In genomic region chr11:12748561-12748960, GRCh38 we compare ENCODE assay signal across 24 cellular contexts.
DNase-seq lines count a peak whose midpoint lies in the region; ATAC-seq, FAIRE-seq and TF ChIP-seq lines count a peak whose summit lies in the region.
"Had no signal": no experiment of that assay in that cellular context is flagged by ENCODE, and none has a peak within 500 bp of the region (broad histone marks: within the 10 kb centered on the region; RNA-seq: fewer than 3 reads in every experiment).

No MANE protein-coding gene starts in this region.

- H3K23ac ChIP-seq in H1 (ENCODE audit: insufficient read length): no peak overlapping the region

- H3K9ac ChIP-seq in H1 (replicated peaks in 1 of 4; ENCODE audit: extremely low read depth in 1 of 4, low read depth in 3 of 4, low read length in 3 of 4): no peak overlapping the region

- CTCF ChIA-PET in Caco-2 (lab: Charles Lee) (no interaction called here), H1 (lab: Charles Lee; ENCODE audit: partially characterized antibody) (interaction anchor here (1.1 to 1.8 kb wide), 3 partner anchors 12 to 140 kb away, joined by 3 to 4 read pairs (median 3); no protein-coding TSS in a partner anchor)

- H3K79me2 ChIP-seq in H1 (ENCODE audit: control insufficient read depth in 1 of 2, insufficient read depth in 2 of 2, low read length in 2 of 2): peaks cover 0 to 89% of the 10 kb centered on the region in 2 experiments

- no peak for TF ChIP-seq POLR2A in H1 (IDR thresholded peaks at IDR 0.05; ENCODE audit: control extremely low read depth in 1 of 2, low read depth in 2 of 2, low read length in 2 of 2)
- TF ChIP-seq POLR2A in gastrocnemius medialis (IDR thresholded peaks at IDR 0.05): no peak
- TF ChIP-seq POLR2A in lower leg skin (IDR thresholded peaks at IDR 0.05): no peak

- peak overlapping the region in 1 of 2 experiments; percentile 40; a peak in 1 of 4 replicates for H3K4me2 ChIP-seq in H1 (ENCODE audit: insufficient read depth in 1 of 2, low read depth in 2 of 2, low read length in 2 of 2)

- H4K20me1 ChIP-seq in H1 (replicated peaks in 1 of 2; ENCODE audit: control insufficient read depth in 1 of 2, insufficient read depth in 2 of 2, low read length in 2 of 2): peaks cover 3 to 26% of the 10 kb centered on the region in 2 experiments

- no peak overlapping the region for H3K18ac ChIP-seq in H1 (ENCODE audit: extremely low read depth, low read length)

- H4K91ac ChIP-seq in H1 (replicated peaks; ENCODE audit: insufficient read length, low read length): peak overlapping the region; percentile 18

- H3K9me3 ChIP-seq in Caco-2 (no peaks in the 10 kb centered on the region), H1 (ENCODE audit: insufficient read depth in 2 of 2, low read depth in 1 of 2, low read length in 1 of 2) (no peaks in the 10 kb centered on the region), gastrocnemius medialis (no peaks in the 10 kb centered on the region)
- H3K9me3 ChIP-seq: SJSA1 had no signal

- no peak overlapping the region for H3K4ac ChIP-seq in H1 (replicated peaks; ENCODE audit: insufficient read length, low read depth, low read length)

- H3K4me3 ChIP-seq in Caco-2 (ENCODE audit: low read depth, low read length): no peak overlapping the region
- H3K4me3 ChIP-seq in H1 (ENCODE audit: extremely low read depth in 1 of 4, insufficient read depth in 2 of 4, low read depth in 3 of 4, low read length in 4 of 4): no peak overlapping the region
- no peak overlapping the region for H3K4me3 ChIP-seq in gastrocnemius medialis
- no peak overlapping the region for H3K4me3 ChIP-seq in lower leg skin (ENCODE audit: low read depth, poor library complexity, severe bottlenecking)
- H3K4me3 ChIP-seq: SJSA1 had no signal

- H2BK20ac ChIP-seq in H1 (ENCODE audit: low read length): no peak overlapping the region

- H4K8ac ChIP-seq in H1 (ENCODE audit: extremely low read depth, insufficient read depth, low read length): no peak overlapping the region

- DNase-seq in Caco-2 (no peak), H1 (ENCODE audit: low read depth in 1 of 2, low spot score in 2 of 2) (no peak), neural crest cell (ENCODE audit: low read depth, low spot score) (no peak), gastrocnemius medialis (no peak), lower leg skin (ENCODE audit: low spot score in 2 of 2) (no peak), NCI-H2227 treated with DMSO at 0.1 percent for 48 hours (lab: John Stamatoyannopoulos, UW) (no peak)
- DNase-seq in stimulated activated CD4-positive, alpha-beta T cell treated with anti-CD3 and anti-CD28 coated beads, Interleukin-4, amount 100 ng/mL, for 4 hours: no peak
- DNase-seq: CD8-positive, alpha-beta T cell; DMS79 treated with DMSO at 0.1 percent for 48 hours; GF-D8; NCI-H1092; NCI-H1417 treated with DMSO at 0.1 percent for 48 hours; NCI-H1694 treated with DMSO at 0.1 percent for 48 hours; NCI-H2171 treated with DMSO at 0.1 percent for 48 hours; NCI-H446; NCI-H524 treated with DMSO at 0.1 percent for 48 hours; NCI-H774; PC-3 had no signal

- H3K36me3 Mint-ChIP-seq in Caco-2 (ENCODE audit: insufficient read depth, unreplicated experiment) (peaks cover 6% of the 10 kb centered on the region), neural crest cell (ENCODE audit: low read depth) (no peaks in the 10 kb centered on the region)
- H3K36me3 Mint-ChIP-seq: CD8-positive, alpha-beta T cell had no signal

- no peaks in the 10 kb centered on the region for H3K27me3 Mint-ChIP-seq in Caco-2 (ENCODE audit: insufficient read depth, unreplicated experiment)
- H3K27me3 Mint-ChIP-seq in neural crest cell (ENCODE audit: low read depth): no peaks in the 10 kb centered on the region

- H2BK12ac ChIP-seq in H1 (ENCODE audit: low read depth, low read length): no peak overlapping the region

- no peak for TF ChIP-seq CTCF in Caco-2 (IDR thresholded peaks at IDR 0.05; ENCODE audit: insufficient read depth in 1 of 2, low read depth in 1 of 2, low read length in 1 of 2, severe bottlenecking in 1 of 2, unreplicated experiment in 1 of 2)
- no peak for TF ChIP-seq CTCF in H1 (IDR thresholded peaks at IDR 0.05; ENCODE audit: control extremely low read depth in 1 of 3, insufficient read depth in 1 of 3, low read depth in 1 of 3, low read length in 3 of 3)
- TF ChIP-seq CTCF in neural crest cell (conservative IDR thresholded peaks at IDR 0.05): no peak
- TF ChIP-seq CTCF in gastrocnemius medialis (IDR thresholded peaks at IDR 0.05 in 4 of 5, conservative IDR thresholded peaks at IDR 0.05 in 1 of 5): no peak
- no peak for TF ChIP-seq CTCF in lower leg skin (IDR thresholded peaks at IDR 0.05)

- no peak overlapping the region for H3K14ac ChIP-seq in H1 (ENCODE audit: insufficient read length)

- H3K4me1 Mint-ChIP-seq in Caco-2 (ENCODE audit: low read depth, unreplicated experiment): peaks cover 27% of the 10 kb centered on the region
- H3K4me1 Mint-ChIP-seq in neural crest cell: peaks cover 69% of the 10 kb centered on the region
- H3K4me1 Mint-ChIP-seq: B cell had no signal

- no peak overlapping the region; the same call in 1 of the 2 replicates for H2BK5ac ChIP-seq in H1 (ENCODE audit: low read depth, low read length)

- H3K4me1 ChIP-seq in Caco-2 (peaks cover 4% of the 10 kb centered on the region; the same call in 1 of the 2 replicates), H1 (replicated peaks in 1 of 4; ENCODE audit: control insufficient read depth in 3 of 4, insufficient read depth in 4 of 4, low read length in 3 of 4) (peaks cover 9 to 29% (median 27%) of the 10 kb centered on the region in 4 experiments), gastrocnemius medialis (peaks cover 68 to 89% of the 10 kb centered on the region in 2 donors)

- no peaks in the 10 kb centered on the region for H3K36me3 ChIP-seq in Caco-2 (ENCODE audit: control insufficient read depth, insufficient read depth, low read length)
- H3K36me3 ChIP-seq in H1 (ENCODE audit: control insufficient read depth in 2 of 4, insufficient read depth in 4 of 4, low read length in 3 of 4): no peaks in the 10 kb centered on the region
- H3K36me3 ChIP-seq in gastrocnemius medialis: no peaks in the 10 kb centered on the region
- H3K36me3 ChIP-seq: SJSA1 had no signal

- 81% methylated on average over 7 of the region's 7 CpGs; no CpG with 5 or more reads in 1 of the 2 experiments for WGBS in H1 (ENCODE audit: extremely low coverage in 1 of 2, insufficient coverage in 1 of 2, insufficient read length in 1 of 2, insufficient replicate concordance in 2 of 2, low coverage in 1 of 2, low lambda C conversion rate in 2 of 2, missing lambda C conversion rate in 1 of 2), 2 experiments
- 87 to 91% methylated on average over 7 of the region's 7 CpGs for WGBS in lower leg skin, 2 donors

- POLR2A ChIA-PET in Caco-2 (lab: Charles Lee) (no interaction called here), H1 (lab: Charles Lee; ENCODE audit: partially characterized antibody) (no interaction called here)

- H3K23me2 ChIP-seq in H1 (ENCODE audit: low read depth, low read length): no peaks in the 10 kb centered on the region

- ATAC-seq in gastrocnemius medialis: no peak
- ATAC-seq: CD8-positive, alpha-beta T cell; PC-3; Right ventricle myocardium inferior had no signal

- H3K4me3 Mint-ChIP-seq in Caco-2 (ENCODE audit: unreplicated experiment) (no peak overlapping the region), neural crest cell (no peak overlapping the region)
- H3K4me3 Mint-ChIP-seq: B cell; CD8-positive, alpha-beta T cell had no signal

- no peak overlapping the region for H4K5ac ChIP-seq in H1 (ENCODE audit: insufficient read length, low read depth, low read length)

- H3K27ac Mint-ChIP-seq in Caco-2 (ENCODE audit: unreplicated experiment) (peak overlapping the region; percentile 83), neural crest cell (ENCODE audit: unreplicated experiment) (peak overlapping the region; percentile 82)
- H3K27ac Mint-ChIP-seq: B cell; CD8-positive, alpha-beta T cell had no signal

- no TSS peak for BruUV-seq in Caco-2 (replicated peaks; lab: Mats Ljungman, UMichigan)

- H2AFZ ChIP-seq in H1 (ENCODE audit: low read length): no peak overlapping the region

- H2AK5ac ChIP-seq in H1 (ENCODE audit: low read depth, low read length): no peak overlapping the region

- H2BK15ac ChIP-seq in H1 (ENCODE audit: low read length): no peak overlapping the region

- in situ Hi-C loops in gastrocnemius medialis (cut with MboI; ENCODE audit: low sequenced_read_pairs in 4 of 4): no loop called here

- H3K56ac ChIP-seq in H1 (replicated peaks; ENCODE audit: insufficient read length, low read depth, low read length): no peak overlapping the region

- TF ChIP-seq RAD21 in H1 (IDR thresholded peaks at IDR 0.05 in 1 of 2, conservative IDR thresholded peaks at IDR 0.05 in 1 of 2; ENCODE audit: low read depth in 2 of 2, low read length in 2 of 2): no peak

- H3K27me3 ChIP-seq in Caco-2 (replicated peaks; ENCODE audit: control insufficient read depth, insufficient read depth, low read length) (no peaks in the 10 kb centered on the region), H1 (replicated peaks in 1 of 4; ENCODE audit: control insufficient read depth in 3 of 4, extremely low read depth in 1 of 4, insufficient read depth in 3 of 4, low read length in 3 of 4) (no peaks in the 10 kb centered on the region), gastrocnemius medialis (no peaks in the 10 kb centered on the region)
- H3K27me3 ChIP-seq: SJSA1 had no signal

- H3K27ac ChIP-seq in H1 (ENCODE audit: low read depth, low read length): no peak overlapping the region
- H3K27ac ChIP-seq in gastrocnemius medialis: peak overlapping the region in 3 of 4 donors; percentile 39 to 90 (median 84)
- H3K27ac ChIP-seq: 22Rv1, C4-2B, SJSA1 had no signal

- H2BK120ac ChIP-seq in H1 (replicated peaks; ENCODE audit: low read depth, low read length): no peak overlapping the region

- intact Hi-C loops in Caco-2 (cut with micrococcal nuclease; ENCODE audit: unreplicated experiment): no loop called here
- intact Hi-C loops in gastrocnemius medialis (cut with DNase I; ENCODE audit: low total_unique reads): no loop called here
- intact Hi-C loops in lower leg skin (cut with DNase I; ENCODE audit: low total_unique reads): no loop called here

- H3K9me3 Mint-ChIP-seq in Caco-2 (ENCODE audit: unreplicated experiment) (no peaks in the 10 kb centered on the region), neural crest cell (no peaks in the 10 kb centered on the region)
- H3K9me3 Mint-ChIP-seq: CD8-positive, alpha-beta T cell had no signal

- no peak for TF ChIP-seq EP300 in H1 (IDR thresholded peaks at IDR 0.05; ENCODE audit: borderline replicate concordance in 1 of 2, low read depth in 2 of 2, low read length in 2 of 2)

- no peak for FAIRE-seq in H1 (lab: Jason Lieb, UNC)
- FAIRE-seq: GM12892 had no signal

- peaks cover 14% of the 10 kb centered on the region for H3K79me1 ChIP-seq in H1 (ENCODE audit: low read depth, low read length)

TF ChIP-seq in H1, 55 proteins besides CTCF, POLR2A, EP300 and RAD21:
- TF ChIP-seq NRF1 (IDR thresholded peaks at IDR 0.05; ENCODE audit: low read depth, low read length) (no peak), SIX5 (IDR thresholded peaks at IDR 0.05; ENCODE audit: low read depth, low read length) (no peak), TBP (IDR thresholded peaks at IDR 0.05; ENCODE audit: low read depth, low read length) (no peak)
